ENCODE assay signal across 24 cellular contexts in genomic region chr12:75551477-75551876, GRCh38.
"Had no signal": no experiment of that assay in that cellular context is flagged by ENCODE, and none has a peak within 500 bp of the region (broad histone marks: within the 10 kb centered on the region; RNA-seq: fewer than 3 reads in every experiment).

No MANE protein-coding gene starts in this region.

- H3K4me1 Mint-ChIP-seq: memory B cell; naive thymus-derived CD8-positive, alpha-beta T cell; stimulated activated naive CD8-positive, alpha-beta T cell treated with anti-CD3 and anti-CD28 coated beads, Interleukin-15, amount 100 ng/mL, for 72 hours had no signal

- H2AFZ ChIP-seq: hepatocyte had no signal

- H3K4me1 ChIP-seq: prostate gland, spleen, suprapubic skin had no signal

- H3K27me3 ChIP-seq: gastrocnemius medialis, hepatocyte, right atrium auricular region, sigmoid colon, suprapubic skin, transverse colon, vagina had no signal

- H3K9me3 ChIP-seq: gastrocnemius medialis, prostate gland, right atrium auricular region, sigmoid colon, spleen, suprapubic skin, transverse colon, vagina had no signal

- H3K36me3 Mint-ChIP-seq: memory B cell; mesothelial cell of epicardium; naive thymus-derived CD8-positive, alpha-beta T cell had no signal

- H3K4me2 ChIP-seq: hepatocyte had no signal

- H3K9me3 Mint-ChIP-seq: memory B cell; mesothelial cell of epicardium; naive thymus-derived CD8-positive, alpha-beta T cell; nephron progenitor cell; stimulated activated naive CD8-positive, alpha-beta T cell treated with anti-CD3 and anti-CD28 coated beads, Interleukin-15, amount 100 ng/mL, for 72 hours had no signal

- H3K36me3 ChIP-seq: gastrocnemius medialis, prostate gland, right atrium auricular region, sigmoid colon, spleen, suprapubic skin, transverse colon, vagina had no signal

- ATAC-seq: gastrocnemius medialis; left lobe of liver; naive thymus-derived CD8-positive, alpha-beta T cell; stimulated activated naive CD8-positive, alpha-beta T cell treated with anti-CD3 and anti-CD28 coated beads, Interleukin-15, amount 100 ng/mL, for 72 hours had no signal

- H3K27ac Mint-ChIP-seq: memory B cell; mesothelial cell of epicardium; naive thymus-derived CD8-positive, alpha-beta T cell; nephron progenitor cell; stimulated activated naive CD8-positive, alpha-beta T cell treated with anti-CD3 and anti-CD28 coated beads, Interleukin-15, amount 100 ng/mL, for 72 hours had no signal

- H3K4me3 Mint-ChIP-seq: memory B cell; mesothelial cell of epicardium; naive thymus-derived CD8-positive, alpha-beta T cell; nephron progenitor cell; stimulated activated naive CD8-positive, alpha-beta T cell treated with anti-CD3 and anti-CD28 coated beads, Interleukin-15, amount 100 ng/mL, for 72 hours had no signal

- DNase-seq: cortex of kidney; effector CD4-positive, alpha-beta T cell; foreskin fibroblast; gastrocnemius medialis; head of caudate nucleus; kidney; naive thymus-derived CD8-positive, alpha-beta T cell; nephron progenitor cell; nucleus accumbens; sigmoid colon; spleen; stimulated activated CD4-positive, alpha-beta T cell treated with anti-CD3 and anti-CD28 coated beads, Interleukin-2, amount 100 ng/mL, for 48 hours; stimulated activated naive CD4-positive, alpha-beta T cell; stimulated activated naive CD8-positive, alpha-beta T cell treated with anti-CD3 and anti-CD28 coated beads, Interleukin-15, amount 100 ng/mL, for 72 hours; transverse colon had no signal

- FAIRE-seq: kidney had no signal

- H3K79me2 ChIP-seq: hepatocyte had no signal

- H3K4me3 ChIP-seq: gastrocnemius medialis, hepatocyte, lung, prostate gland, right atrium auricular region, sigmoid colon, spleen, suprapubic skin, transverse colon, vagina had no signal

- H3K27ac ChIP-seq: gastrocnemius medialis, hepatocyte, prostate gland, spleen, suprapubic skin, transverse colon, vagina had no signal
